In genomic region chr1:227227761-227228160, GRCh38 we compare ENCODE assay signal across 21 cellular contexts.
"Had no signal": no experiment of that assay in that cellular context is flagged by ENCODE, and none has a peak within 500 bp of the region (broad histone marks: within the 10 kb centered on the region; RNA-seq: fewer than 3 reads in every experiment).

No MANE protein-coding gene starts in this region.

- DNase-seq: activated B cell treated with CpG ODN at 0.5 μM for 24 hours; activated CD4-positive, alpha-beta memory T cell treated with anti-CD3 and anti-CD28 coated beads for 36 hours; activated CD4-positive, alpha-beta T cell treated with anti-CD3 and anti-CD28 coated beads for 1 hour; activated CD4-positive, alpha-beta T cell treated with anti-CD3 and anti-CD28 coated beads, Interleukin-2, amount 10 ng/mL, durations not matched to agents 24 days and 14 days; activated CD8-positive, alpha-beta memory T cell treated with anti-CD3 and anti-CD28 coated beads for 24 hours; activated gamma-delta T cell; activated naive CD4-positive, alpha-beta T cell treated with anti-CD3 and anti-CD28 coated beads, Interleukin-2, amount 10 ng/mL, durations not matched to agents 7 days and 5 days; activated naive CD8-positive, alpha-beta T cell treated with anti-CD3 and anti-CD28 coated beads for 36 hours; activated T-cell treated with anti-CD3 and anti-CD28 coated beads, Interleukin-2, amount 50 U/mL, for 4 hours; caudate nucleus; colonic mucosa; NCI-H1092; NCI-H1417; NCI-H187; NCI-H2081; NCI-H446; NCI-H524; SHP77 treated with DMSO at 0.1 percent for 48 hours; T-helper 17 cell; T-helper 9 cell had no signal

- H3K4me3 ChIP-seq: colonic mucosa had no signal

- FAIRE-seq: RCC 7860 had no signal
